ENCODE assay signal across 9 cellular contexts in genomic region chr14:79476552-79476951, GRCh38.
"Had no signal": no experiment of that assay in that cellular context is flagged by ENCODE, and none has a peak within 500 bp of the region (broad histone marks: within the 10 kb centered on the region; RNA-seq: fewer than 3 reads in every experiment).

No MANE protein-coding gene starts in this region.

- H3K4me3 ChIP-seq: GM23338, K562 had no signal

- ATAC-seq: GM23338, K562 had no signal

- H3K4me2 ChIP-seq: GM23338 had no signal

- H2AFZ ChIP-seq: GM23338 had no signal

- FAIRE-seq: H1, H54, HTR-8/SVneo, K562 had no signal

- DNase-seq: H9, HCEC 1CT, IMR-90, KG1 had no signal
